21 cellular contexts compared by ENCODE assay signal in genomic region chr1:197572169-197572568, GRCh38.
"Had no signal": no experiment of that assay in that cellular context is flagged by ENCODE, and none has a peak within 500 bp of the region (broad histone marks: within the 10 kb centered on the region; RNA-seq: fewer than 3 reads in every experiment).

No MANE protein-coding gene starts in this region.

- H3K27ac Mint-ChIP-seq: immature natural killer cell; mesothelial cell of epicardium; naive B cell; natural killer cell; nephron progenitor cell; neural progenitor cell; progenitor cell of endocrine pancreas; stimulated activated naive B cell treated with anti-CD40 and anti-IgM and Interleukin-4, amounts not matched to agents 10 μg/mL and 1 μg/mL and 100 μg/mL, for 72 hours; stimulated activated naive CD8-positive, alpha-beta T cell treated with anti-CD3 and anti-CD28 coated beads, Interleukin-15, Interleukin-2, amounts not matched to agents 100 ng/mL and 50 ng/mL, for 24 hours had no signal

- H3K4me3 Mint-ChIP-seq: immature natural killer cell; mesothelial cell of epicardium; naive B cell; natural killer cell; nephron progenitor cell; neural progenitor cell; stimulated activated naive B cell treated with anti-CD40 and anti-IgM and Interleukin-4, amounts not matched to agents 10 μg/mL and 1 μg/mL and 100 μg/mL, for 72 hours; stimulated activated naive CD8-positive, alpha-beta T cell treated with anti-CD3 and anti-CD28 coated beads, Interleukin-15, Interleukin-2, amounts not matched to agents 100 ng/mL and 50 ng/mL, for 24 hours had no signal

- H3K27me3 Mint-ChIP-seq: naive B cell; progenitor cell of endocrine pancreas; stimulated activated naive B cell treated with anti-CD40 and anti-IgM and Interleukin-4, amounts not matched to agents 10 μg/mL and 1 μg/mL and 100 μg/mL, for 72 hours; stimulated activated naive CD8-positive, alpha-beta T cell treated with anti-CD3 and anti-CD28 coated beads, Interleukin-15, Interleukin-2, amounts not matched to agents 100 ng/mL and 50 ng/mL, for 24 hours had no signal

- DNase-seq: hypothalamus; immature natural killer cell; left ventricle myocardium inferior; mesendoderm; naive B cell; natural killer cell; nephron progenitor cell; occipital lobe; right lobe of liver; stimulated activated CD4-positive, alpha-beta T cell treated with anti-CD3 and anti-CD28 coated beads, Interleukin-12 subunit alpha, Interleukin-12 subunit beta, amount 100 ng/mL, for 4 hours; stimulated activated CD4-positive, alpha-beta T cell treated with anti-CD3 and anti-CD28 coated beads, Interleukin-15, amount 100 ng/mL, for 24 hours; stimulated activated CD4-positive, alpha-beta T cell treated with anti-CD3 and anti-CD28 coated beads, Interleukin-2, amount 100 ng/mL, for 24 hours; stimulated activated CD4-positive, alpha-beta T cell treated with anti-CD3 and anti-CD28 coated beads, Interleukin-4, amount 100 ng/mL, for 1 hour; stimulated activated naive B cell treated with anti-CD40 and anti-IgM and Interleukin-4, amounts not matched to agents 10 μg/mL and 1 μg/mL and 100 μg/mL, for 72 hours; tibial artery; trophoblast cell; upper lobe of right lung had no signal

- ATAC-seq: natural killer cell; right lobe of liver; stimulated activated naive B cell treated with anti-CD40 and anti-IgM and Interleukin-4, amounts not matched to agents 10 μg/mL and 1 μg/mL and 100 μg/mL, for 72 hours; upper lobe of right lung had no signal

- H3K4me1 Mint-ChIP-seq: immature natural killer cell; naive B cell; natural killer cell; nephron progenitor cell; neural progenitor cell; stimulated activated naive B cell treated with anti-CD40 and anti-IgM and Interleukin-4, amounts not matched to agents 10 μg/mL and 1 μg/mL and 100 μg/mL, for 72 hours had no signal
